16 cellular contexts compared by ENCODE assay signal in genomic region chr11:118635642-118636041, GRCh38. TPM values are rescaled to one million over a fixed set of nuclear protein-coding genes. Genes with fewer than 3 reads are reported as not detected.
DNase-seq lines count a peak whose midpoint lies in the region; ATAC-seq and TF ChIP-seq lines count a peak whose summit lies in the region.
"Had no signal": no experiment of that assay in that cellular context is flagged by ENCODE, and none has a peak within 500 bp of the region (broad histone marks: within the 10 kb centered on the region; RNA-seq: fewer than 3 reads in every experiment).

No MANE protein-coding gene starts in this region.

- H3K27me3 Mint-ChIP-seq in CD14-positive monocyte (ENCODE audit: low read depth in 3 of 3), result peaks cover 11 to 17% (median 14%) of the 10 kb centered on the region in 3 donors

- 62% methylated on average over 2 of the region's 2 CpGs for whole genome bisulfite sequencing in right cardiac atrium
- WGBS in sigmoid colon, 2 donors, result 38 to 66% methylated on average over 2 of the region's 2 CpGs

- no peak for TF ChIP-seq POLR2A in sigmoid colon (IDR thresholded peaks at IDR 0.05)

- peaks cover 0 to 2% (median 0%) of the 10 kb centered on the region in 7 donors for H3K9me3 Mint-ChIP-seq in CD14-positive monocyte
- H3K9me3 Mint-ChIP-seq: activated naive CD8-positive, alpha-beta T cell treated with anti-CD3 and anti-CD28 coated beads, Interleukin-2, amount 10 ng/mL, durations not matched to agents 7 days and 5 days had no signal

- CTCF ChIA-PET in RWPE1 (lab: Yijun Ruan, JAX), result interaction anchor here (1.1 to 2.6 kb wide), 3 partner anchors 22 to 32 kb away, joined by 3 to 8 read pairs (median 4); no protein-coding TSS in a partner anchor

- intact Hi-C loops in right cardiac atrium (cut with DNase I) (no loop called here), sigmoid colon (cut with DNase I) (loop anchor here (1.0 kb wide), 1 partner anchor 27 kb away; no protein-coding TSS in a partner anchor), CD14-positive monocyte (cut with micrococcal nuclease) (no loop called here)

- H3K4me1 Mint-ChIP-seq in CD14-positive monocyte, result no peaks in the 10 kb centered on the region

- H3K4me3 ChIP-seq in H7 (ENCODE audit: insufficient read depth, low read depth, low read length) (peak overlapping the region; percentile 58; the same call in 1 of the 2 replicates), right cardiac atrium (ENCODE audit: low read length) (no peak overlapping the region), sigmoid colon (peak overlapping the region in 1 of 4 donors; percentile 48)

- POLR2A ChIA-PET in RWPE1 (lab: Yijun Ruan, JAX; ENCODE audit: low non-redundant PET), result interaction anchor here (1.8 kb wide), 1 partner anchor 13 kb away, joined by 7 read pairs; no protein-coding TSS in a partner anchor

- H3K9me3 ChIP-seq in right cardiac atrium (ENCODE audit: control insufficient read depth, low read length), result no peaks in the 10 kb centered on the region
- no peaks in the 10 kb centered on the region for H3K9me3 ChIP-seq in sigmoid colon
- H3K9me3 ChIP-seq: BE2C had no signal

- TF ChIP-seq CTCF in RWPE1 (conservative IDR thresholded peaks at IDR 0.05; ENCODE audit: low read depth) (no peak), sigmoid colon (IDR thresholded peaks at IDR 0.05) (no peak), CD14-positive monocyte (IDR thresholded peaks at IDR 0.05) (no peak)

- TF ChIP-seq EP300 in sigmoid colon (IDR thresholded peaks at IDR 0.05), result no peak

- no peak overlapping the region for H3K27ac Mint-ChIP-seq in CD14-positive monocyte
- H3K27ac Mint-ChIP-seq: activated naive CD8-positive, alpha-beta T cell treated with anti-CD3 and anti-CD28 coated beads, Interleukin-2, amount 10 ng/mL, durations not matched to agents 7 days and 5 days had no signal

- H3K36me3 ChIP-seq in H7 (replicated peaks; ENCODE audit: control insufficient read depth, insufficient read depth, low read length), result peaks cover 12% of the 10 kb centered on the region
- H3K36me3 ChIP-seq in sigmoid colon, result peaks cover 0 to 60% (median 18%) of the 10 kb centered on the region in 4 donors

- H3K4me1 ChIP-seq in right cardiac atrium (ENCODE audit: control insufficient read depth, insufficient read depth, low read length), result peaks cover 8% of the 10 kb centered on the region
- peaks cover 0 to 58% (median 46%) of the 10 kb centered on the region in 4 donors for H3K4me1 ChIP-seq in sigmoid colon

- H3K27ac ChIP-seq in RWPE1 (peak overlapping the region; percentile 99), right cardiac atrium (ENCODE audit: low read length) (no peak overlapping the region), sigmoid colon (peak overlapping the region; percentile 80 to 86 (median 82))

- ATAC-seq in right cardiac atrium, result no peak

- H3K36me3 Mint-ChIP-seq in CD14-positive monocyte, result no peaks in the 10 kb centered on the region
- H3K36me3 Mint-ChIP-seq: activated naive CD8-positive, alpha-beta T cell treated with anti-CD3 and anti-CD28 coated beads, Interleukin-2, amount 10 ng/mL, durations not matched to agents 7 days and 5 days had no signal

- DNase-seq in H7, result no peak
- DNase-seq in RWPE1 (ENCODE audit: low spot score), result no peak
- peak; percentile 16 to 41 (median 40) for DNase-seq in right cardiac atrium
- no peak for DNase-seq in sigmoid colon
- no peak for DNase-seq in CD14-positive monocyte (ENCODE audit: low spot score)
- no peak for DNase-seq in globus pallidus (ENCODE audit: low spot score)
- DNase-seq in EL, result no peak
- DNase-seq in iPS-NIHi7 (ENCODE audit: extremely low spot score), result no peak
- DNase-seq: activated naive CD8-positive, alpha-beta T cell treated with anti-CD3 and anti-CD28 coated beads, Interleukin-2, amount 10 ng/mL, durations not matched to agents 7 days and 5 days; BE2C; IMR-90; NCI-H146; SIG-M5 had no signal

- no peak overlapping the region for H3K4me3 Mint-ChIP-seq in CD14-positive monocyte
- H3K4me3 Mint-ChIP-seq: activated naive CD8-positive, alpha-beta T cell treated with anti-CD3 and anti-CD28 coated beads, Interleukin-2, amount 10 ng/mL, durations not matched to agents 7 days and 5 days had no signal

- no peaks in the 10 kb centered on the region for H3K27me3 ChIP-seq in H7 (ENCODE audit: control insufficient read depth, insufficient read depth, low read length)
- H3K27me3 ChIP-seq in right cardiac atrium (ENCODE audit: control insufficient read depth, insufficient read depth), result no peaks in the 10 kb centered on the region
- no peaks in the 10 kb centered on the region for H3K27me3 ChIP-seq in sigmoid colon
- H3K27me3 ChIP-seq: BE2C had no signal

RNA-seq across cellular contexts. Expression of gene PHLDB1, which starts 28.2 kb away (rescaled TPM):
- total RNA-seq in H7 (2014; rRNA removed; shearing (Covaris generic)), result 48.7 and 55.0 TPM in 2 replicates
- total RNA-seq in right cardiac atrium, result 100 to 1,000 TPM; 123 to 177 (median 136) TPM
- 110 TPM for polyA plus RNA-seq in right cardiac atrium
- 100 to 1,000 TPM in 2 of 4 donors, 10 to 100 TPM in 2; 51.8 to 126 (median 94.6) TPM for total RNA-seq in sigmoid colon
- 10 to 100 TPM; 33.6 to 44.4 (median 34.9) TPM for polyA plus RNA-seq in sigmoid colon
- polyA plus RNA-seq in CD14-positive monocyte, result not detected

RNA-seq across cellular contexts. Expression of gene TREH, which starts 43.8 kb away (rescaled TPM):
- not detected in 2 replicates for total RNA-seq in H7 (2014; rRNA removed; shearing (Covaris generic))
- total RNA-seq in right cardiac atrium (not detected), sigmoid colon (not detected)
- polyA plus RNA-seq in right cardiac atrium (1.2 TPM), sigmoid colon (1 to 10 TPM in 2 of 3 donors, under 1 TPM in 1; 0.46 to 1.4 (median 1.2) TPM), CD14-positive monocyte (not detected)
- total RNA-seq: activated naive CD8-positive, alpha-beta T cell treated with anti-CD3 and anti-CD28 coated beads, Interleukin-2, amount 10 ng/mL, durations not matched to agents 7 days and 5 days; dermis microvascular lymphatic vessel endothelial cell; G401; IMR-90; osteoblast had no signal
- polyA plus RNA-seq: IMR-90 had no signal

Comparison
In these comparisons a context has a peak if more than half of its experiments do, and no peak if none do; other contexts are left out.
1. DNase-seq: peak in right cardiac atrium (3 of 3); none in H7 (single experiment), RWPE1 (single experiment), sigmoid colon (single experiment), CD14-positive monocyte (single experiment), globus pallidus (single experiment), EL (single experiment) and iPS-NIHi7 (single experiment).